8 cellular contexts compared by ENCODE assay signal in genomic region chr5:40825461-40826043, GRCh38. TPM values are rescaled to one million over a fixed set of nuclear protein-coding genes. Genes with fewer than 3 reads are reported as not detected.
DNase-seq lines count a peak whose midpoint lies in the region; ATAC-seq, FAIRE-seq and TF ChIP-seq lines count a peak whose summit lies in the region.
"Not testable (repeated sequence)": the region's sequence is repeated elsewhere in the genome, so short reads cannot be mapped to it uniquely, and the experiment has no call there.

No MANE protein-coding gene starts in this region.

- H3K27me3 ChIP-seq in Caco-2 (replicated peaks; ENCODE audit: control insufficient read depth, insufficient read depth, low read length); GM23338 (ENCODE audit: insufficient read depth); Karpas-422 (ENCODE audit: low read length); astrocyte (ENCODE audit: insufficient read depth, low read length): not testable (repeated sequence)

- H3K4me1 Mint-ChIP-seq in Caco-2 (ENCODE audit: low read depth, unreplicated experiment): peaks cover 15% of the 10 kb centered on the region
- H3K4me1 Mint-ChIP-seq in GM23338: peaks cover 13% of the 10 kb centered on the region; the same call in 2 of the 3 replicates
- H3K4me1 Mint-ChIP-seq in WTC11: peaks cover 19% of the 10 kb centered on the region
- peaks cover 26% of the 10 kb centered on the region for H3K4me1 Mint-ChIP-seq in astrocyte (ENCODE audit: low read depth, unreplicated experiment)
- H3K4me1 Mint-ChIP-seq in stimulated activated naive CD8-positive, alpha-beta T cell treated with anti-CD3 and anti-CD28 coated beads, Interleukin-15, amount 100 ng/mL, for 72 hours: peaks cover 31% of the 10 kb centered on the region

- peaks cover 42% of the 10 kb centered on the region for H3F3A ChIP-seq in GM23338 (replicated peaks; ENCODE audit: low read depth)

- H3K9me3 Mint-ChIP-seq in Caco-2 (ENCODE audit: unreplicated experiment); GM23338; WTC11; astrocyte (ENCODE audit: unreplicated experiment); stimulated activated naive CD8-positive, alpha-beta T cell treated with anti-CD3 and anti-CD28 coated beads, Interleukin-15, amount 100 ng/mL, for 72 hours: not testable (repeated sequence)

- H3K27me3 Mint-ChIP-seq in Caco-2 (ENCODE audit: insufficient read depth, unreplicated experiment); WTC11 (ENCODE audit: low read depth); astrocyte (ENCODE audit: low read depth, unreplicated experiment); stimulated activated naive CD8-positive, alpha-beta T cell treated with anti-CD3 and anti-CD28 coated beads, Interleukin-15, amount 100 ng/mL, for 72 hours: not testable (repeated sequence)
- H3K27me3 Mint-ChIP-seq in GM23338 (ENCODE audit: insufficient read depth, low read depth, poor library complexity): peaks cover 23% of the 10 kb centered on the region

- FAIRE-seq in astrocyte (lab: Jason Lieb, UNC): not testable (repeated sequence)

- H4K20me1 ChIP-seq in GM23338 (replicated peaks; ENCODE audit: insufficient read depth) (peaks cover 35% of the 10 kb centered on the region), Karpas-422 (ENCODE audit: insufficient read depth, low read depth, low read length) (peaks cover 30% of the 10 kb centered on the region; the same call in 1 of the 2 replicates), astrocyte (ENCODE audit: insufficient read depth, low read length) (peaks cover 55% of the 10 kb centered on the region)

- intact Hi-C loops in Caco-2 (cut with micrococcal nuclease; ENCODE audit: unreplicated experiment); left colon (cut with DNase I, micrococcal nuclease): not testable (repeated sequence)

- H3K36me3 ChIP-seq in Caco-2 (ENCODE audit: control insufficient read depth, insufficient read depth, low read length): not testable (repeated sequence)
- peaks cover 46% of the 10 kb centered on the region for H3K36me3 ChIP-seq in GM23338 (ENCODE audit: insufficient read depth)
- H3K36me3 ChIP-seq in Karpas-422 (ENCODE audit: insufficient read depth, low read length): peaks cover 38% of the 10 kb centered on the region
- H3K36me3 ChIP-seq in astrocyte (ENCODE audit: insufficient read depth, low read length): peaks cover 50% of the 10 kb centered on the region

- H3K79me2 ChIP-seq in GM23338 (replicated peaks; ENCODE audit: insufficient read depth): peaks cover 18% of the 10 kb centered on the region
- H3K79me2 ChIP-seq in Karpas-422 (ENCODE audit: low read length): not testable (repeated sequence)
- H3K79me2 ChIP-seq in astrocyte (ENCODE audit: insufficient read depth, low read length): peaks cover 14% of the 10 kb centered on the region

- not testable (repeated sequence) for DNase-seq in Caco-2; WTC11 (ENCODE audit: low spot score); astrocyte (ENCODE audit: low read depth); left colon; stimulated activated naive CD8-positive, alpha-beta T cell treated with anti-CD3 and anti-CD28 coated beads, Interleukin-15, amount 100 ng/mL, for 72 hours
- peak; percentile 45 for DNase-seq in GM23338 (ENCODE audit: low spot score)
- peak; percentile 73 for DNase-seq in Karpas-422

- not testable (repeated sequence) for H3K9ac ChIP-seq in Karpas-422 (ENCODE audit: low read length); astrocyte (ENCODE audit: low read length)

- H3K36me3 Mint-ChIP-seq in Caco-2 (ENCODE audit: insufficient read depth, unreplicated experiment): peaks cover 59% of the 10 kb centered on the region
- H3K36me3 Mint-ChIP-seq in GM23338 (ENCODE audit: low read depth): peaks cover 53% of the 10 kb centered on the region
- peaks cover 48% of the 10 kb centered on the region for H3K36me3 Mint-ChIP-seq in WTC11
- H3K36me3 Mint-ChIP-seq in astrocyte (ENCODE audit: low read depth, unreplicated experiment): peaks cover 25% of the 10 kb centered on the region

- POLR2A ChIA-PET in Caco-2 (lab: Charles Lee) (interaction anchor here (0.8 kb wide), 1 partner anchor 27 kb away, joined by 4 read pairs; the partner anchor contains the start of gene PRKAA1), WTC11 (lab: Charles Lee) (interaction anchor here (0.6 to 2.4 kb wide), 5 partner anchors 9 to 642 kb away, joined by 3 to 16 read pairs (median 3); partner anchors contain the start of genes PRKAA1 and RPL37)

- H2AFZ ChIP-seq in GM23338; Karpas-422 (ENCODE audit: low read length); astrocyte (ENCODE audit: low read depth, low read length): not testable (repeated sequence)

- peak; percentile 33 for ATAC-seq in GM23338
- peak; percentile 27 for ATAC-seq in WTC11
- peak; percentile 18 for ATAC-seq in left colon
- peak; percentile 32 for ATAC-seq in stimulated activated naive CD8-positive, alpha-beta T cell treated with anti-CD3 and anti-CD28 coated beads, Interleukin-15, amount 100 ng/mL, for 72 hours

- H3K4me3 Mint-ChIP-seq in Caco-2 (ENCODE audit: unreplicated experiment): peak overlapping the region; percentile 3
- H3K4me3 Mint-ChIP-seq in GM23338; WTC11; stimulated activated naive CD8-positive, alpha-beta T cell treated with anti-CD3 and anti-CD28 coated beads, Interleukin-15, amount 100 ng/mL, for 72 hours: not testable (repeated sequence)
- H3K4me3 Mint-ChIP-seq in astrocyte (ENCODE audit: unreplicated experiment): peak overlapping the region; percentile 54

- H3K4me1 ChIP-seq in Caco-2; GM23338 (ENCODE audit: insufficient read depth); Karpas-422 (ENCODE audit: low read length); astrocyte (ENCODE audit: insufficient read depth, low read length): not testable (repeated sequence)

- not testable (repeated sequence) for H3K9me2 ChIP-seq in GM23338 (ENCODE audit: insufficient read depth); Karpas-422 (replicated peaks; ENCODE audit: insufficient read depth, low read length)

- CTCF ChIA-PET in Caco-2 (lab: Charles Lee): not testable (repeated sequence)
- CTCF ChIA-PET in WTC11 (lab: Charles Lee): interaction anchor here (1.1 kb wide), 1 partner anchor 27 kb away, joined by 5 read pairs; the partner anchor contains the start of gene PRKAA1

- H3K4me2 ChIP-seq in GM23338; Karpas-422 (ENCODE audit: low read depth, low read length, poor library complexity, severe bottlenecking); astrocyte (ENCODE audit: low read length): not testable (repeated sequence)

- TF ChIP-seq CTCF in Caco-2 (IDR thresholded peaks at IDR 0.05; ENCODE audit: insufficient read depth in 1 of 2, low read depth in 1 of 2, low read length in 1 of 2, severe bottlenecking in 1 of 2, unreplicated experiment in 1 of 2); GM23338 (conservative IDR thresholded peaks at IDR 0.05; ENCODE audit: low read depth in 2 of 2); WTC11 (IDR thresholded peaks at IDR 0.05); astrocyte (IDR thresholded peaks at IDR 0.05; ENCODE audit: insufficient read depth, low read depth, low read length): not testable (repeated sequence)

- H3K4me3 ChIP-seq in Caco-2 (ENCODE audit: low read depth, low read length); GM23338; Karpas-422 (ENCODE audit: low read length); astrocyte (ENCODE audit: insufficient read depth, low read depth, low read length): not testable (repeated sequence)

- H3K9me3 ChIP-seq in Caco-2; Karpas-422 (ENCODE audit: low read length); astrocyte (ENCODE audit: insufficient read depth, low read depth, low read length): not testable (repeated sequence)

- H3K27ac ChIP-seq in GM23338 (ENCODE audit: low read depth): peak overlapping the region; percentile 94
- not testable (repeated sequence) for H3K27ac ChIP-seq in Karpas-422 (ENCODE audit: low read length); astrocyte (ENCODE audit: low read depth, low read length)

- H3K27ac Mint-ChIP-seq in Caco-2 (ENCODE audit: unreplicated experiment) (peak overlapping the region; percentile 17), GM23338 (peak overlapping the region; percentile 58; the same call in 1 of the 2 replicates), WTC11 (peak overlapping the region; percentile 85), astrocyte (ENCODE audit: unreplicated experiment) (peak overlapping the region; percentile 58)
- peak overlapping the region in 1 of 2 donors; percentile 30 for H3K27ac Mint-ChIP-seq in stimulated activated naive CD8-positive, alpha-beta T cell treated with anti-CD3 and anti-CD28 coated beads, Interleukin-15, amount 100 ng/mL, for 72 hours

- not testable (repeated sequence) for BruUV-seq in Caco-2 (replicated peaks; lab: Mats Ljungman, UMichigan)

RNA-seq across cellular contexts. Expression of gene RPL37, which starts 9.5 kb away (rescaled TPM):
- total RNA-seq in Caco-2 (2022) (1,699 and 1,723 TPM in 2 replicates), WTC11 (2021) (1,405 to 1,592 TPM (median 1,505 TPM) in 3 replicates), astrocyte (981 and 1,090 TPM in 2 replicates), left colon (100 to 1,000 TPM; 828 to 833 TPM)
- 70.1 and 104 TPM in 2 replicates for total RNA-seq in GM23338 (2014; rRNA removed; shearing (Covaris generic))
- 3,283 and 3,957 TPM in 2 replicates for polyA plus RNA-seq in GM23338 (2016; fragmentation: Nextera tagmentation; extraction: Ambion mirVana)
- 3,939 and 6,611 TPM in 2 replicates for total RNA-seq in Karpas-422 (2014; rRNA removed; shearing (Covaris generic); ENCODE audit: low replicate concordance)
- polyA plus RNA-seq in PFSK-1 (2012; ENCODE audit: insufficient read length, low read depth): 3,646 TPM

RNA-seq across cellular contexts. Expression of gene CARD6, which starts 15.6 kb away (rescaled TPM):
- total RNA-seq in Caco-2 (2022): 0.14 and 0.26 TPM in 2 replicates
- 0.23 and 0.45 TPM in 2 replicates for total RNA-seq in GM23338 (2014; rRNA removed; shearing (Covaris generic))
- polyA plus RNA-seq in GM23338 (2016; fragmentation: Nextera tagmentation; extraction: Ambion mirVana): 0.28 and 0.32 TPM in 2 replicates
- 0.43 and 1.0 TPM in 2 replicates for total RNA-seq in Karpas-422 (2014; rRNA removed; shearing (Covaris generic); ENCODE audit: low replicate concordance)
- 0.11 TPM for polyA plus RNA-seq in PFSK-1 (2012; ENCODE audit: insufficient read length, low read depth)
- 0.24 to 0.44 TPM (median 0.34 TPM) in 3 replicates for total RNA-seq in WTC11 (2021)
- total RNA-seq in astrocyte: 0.96 and 1.0 TPM in 2 replicates
- 1 to 10 TPM; 1.9 to 3.5 TPM for total RNA-seq in left colon

RNA-seq across cellular contexts. Expression of gene PRKAA1, which starts 27.4 kb away (rescaled TPM):
- total RNA-seq in Caco-2 (2022) (64.6 and 69.2 TPM in 2 replicates), WTC11 (2021) (27.9 to 31.2 TPM (median 30.2 TPM) in 3 replicates), astrocyte (65.6 and 70.3 TPM in 2 replicates), left colon (100 to 1,000 TPM in 1 of 2 donors, 10 to 100 TPM in 1; 95.4 to 108 TPM)
- total RNA-seq in GM23338 (2014; rRNA removed; shearing (Covaris generic)): 35.0 and 35.9 TPM in 2 replicates
- 7.8 and 10.3 TPM in 2 replicates for polyA plus RNA-seq in GM23338 (2016; fragmentation: Nextera tagmentation; extraction: Ambion mirVana)
- total RNA-seq in Karpas-422 (2014; rRNA removed; shearing (Covaris generic); ENCODE audit: low replicate concordance): 53.0 and 62.2 TPM in 2 replicates
- polyA plus RNA-seq in PFSK-1 (2012; ENCODE audit: insufficient read length, low read depth): 43.2 TPM
